ENCODE assay signal across 22 cellular contexts in the genomic region with DNA sequence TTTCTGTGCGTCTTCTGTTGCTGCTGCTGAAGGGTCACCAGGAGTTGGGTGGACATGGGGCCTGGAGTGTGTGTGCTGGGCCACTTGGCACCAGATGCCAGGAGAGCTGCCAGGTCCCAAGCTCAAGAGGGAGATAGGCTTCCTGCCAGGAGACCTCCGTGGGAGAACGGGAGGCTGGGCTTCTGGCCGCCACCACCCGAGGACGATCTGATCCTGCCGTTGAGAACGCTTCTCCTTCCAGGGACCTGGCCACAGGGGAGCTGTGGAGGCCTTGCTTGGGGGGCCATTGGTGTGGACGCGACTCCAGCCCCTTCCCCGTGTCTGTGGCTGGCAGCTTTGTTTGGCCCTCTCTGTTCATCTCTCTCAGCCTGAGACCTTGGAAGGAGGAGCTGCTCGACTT. TPM values are rescaled to one million over a fixed set of nuclear protein-coding genes. Genes with fewer than 3 reads are reported as not detected.
DNase-seq lines count a peak whose midpoint lies in the region; ATAC-seq and TF ChIP-seq lines count a peak whose summit lies in the region.
"Had no signal": no experiment of that assay in that cellular context is flagged by ENCODE, and none has a peak within 500 bp of the region (broad histone marks: within the 10 kb centered on the region; RNA-seq: fewer than 3 reads in every experiment).

No MANE protein-coding gene starts in this region.

- no peaks in the 10 kb centered on the region for H3K36me3 Mint-ChIP-seq in CD8-positive, alpha-beta memory T cell
- H3K36me3 Mint-ChIP-seq in brain: peaks cover 13% of the 10 kb centered on the region
- H3K36me3 Mint-ChIP-seq: stimulated activated memory B cell treated with anti-CD40 and anti-IgM and Interleukin-4, amounts not matched to agents 10 μg/mL and 1 μg/mL and 100 μg/mL, for 72 hours had no signal

- H3K27ac Mint-ChIP-seq in CD8-positive, alpha-beta memory T cell: peak overlapping the region in 1 of 8 donors; percentile 4
- H3K27ac Mint-ChIP-seq in brain: peak overlapping the region; percentile 48 to 99 (median 72)
- H3K27ac Mint-ChIP-seq: activated CD8-positive, alpha-beta T cell treated with anti-CD3 and anti-CD28 coated beads, Interleukin-2, amount 10 ng/mL, durations not matched to agents 7 days and 5 days; stimulated activated memory B cell treated with anti-CD40 and anti-IgM and Interleukin-4, amounts not matched to agents 10 μg/mL and 1 μg/mL and 100 μg/mL, for 72 hours; T-helper 1 cell treated with Interleukin-12 subunit alpha and Interleukin-12 subunit beta and Interleukin-4 antibody, amounts not matched to agents 30 μg/mL and 1 μg/mL, for 36 hours had no signal

- POLR2A ChIA-PET in CD8-positive, alpha-beta memory T cell (lab: Charles Lee): no interaction called here

- DNase-seq in CD8-positive, alpha-beta memory T cell: no peak
- DNase-seq in NCI-H1105 (lab: John Stamatoyannopoulos, UW) (peak; percentile 45), neuronal stem cell (ENCODE audit: low spot score) (no peak), occipital lobe (lab: John Stamatoyannopoulos, UW) (no peak), iPS-NIHi11 (ENCODE audit: low spot score) (no peak)
- DNase-seq: activated CD8-positive, alpha-beta T cell treated with anti-CD3 and anti-CD28 coated beads, Interleukin-2, amount 10 ng/mL, durations not matched to agents 7 days and 5 days; central memory CD4-positive, alpha-beta T cell; kidney glomerular epithelial cell; mammary epithelial cell; NCI-H1436; NCI-H2171; spleen; stimulated activated CD4-positive, alpha-beta T cell treated with anti-CD3 and anti-CD28 coated beads, Interleukin-4, amount 100 ng/mL, for 1 hour had no signal

- no peaks in the 10 kb centered on the region for H3K9me3 ChIP-seq in CD8-positive, alpha-beta memory T cell (ENCODE audit: low read length)
- peaks cover 2% of the 10 kb centered on the region in 2 donors for H3K9me3 ChIP-seq in neuronal stem cell (replicated peaks in 1 of 2; ENCODE audit: control insufficient read depth in 2 of 2, insufficient read depth in 1 of 2, low read depth in 1 of 2, low read length in 2 of 2)
- H3K9me3 ChIP-seq: SJSA1, spleen, thoracic aorta, vagina had no signal

- H3K27me3 ChIP-seq in CD8-positive, alpha-beta memory T cell (ENCODE audit: insufficient read depth, low read length, poor library complexity, severe bottlenecking): peaks cover 5% of the 10 kb centered on the region
- peaks cover 0 to 20% (median 0%) of the 10 kb centered on the region in 3 experiments for H3K27me3 ChIP-seq in neuronal stem cell (ENCODE audit: control insufficient read depth in 3 of 3, insufficient read depth in 3 of 3, low read depth in 1 of 3, low read length in 3 of 3)

- H3K14ac ChIP-seq in neuronal stem cell (ENCODE audit: low read length): peak overlapping the region; percentile 75

- H3K4me3 Mint-ChIP-seq in CD8-positive, alpha-beta memory T cell: peak overlapping the region in 4 of 7 donors; percentile 24 to 58 (median 48)
- peak overlapping the region; percentile 90 to 97 (median 91) for H3K4me3 Mint-ChIP-seq in brain
- H3K4me3 Mint-ChIP-seq: stimulated activated memory B cell treated with anti-CD40 and anti-IgM and Interleukin-4, amounts not matched to agents 10 μg/mL and 1 μg/mL and 100 μg/mL, for 72 hours; T-helper 1 cell treated with Interleukin-12 subunit alpha and Interleukin-12 subunit beta and Interleukin-4 antibody, amounts not matched to agents 30 μg/mL and 1 μg/mL, for 36 hours had no signal

- no peak overlapping the region for H3K4me3 ChIP-seq in CD8-positive, alpha-beta memory T cell (ENCODE audit: low read length)
- H3K4me3 ChIP-seq in neuronal stem cell (ENCODE audit: low read length in 2 of 2): no peak overlapping the region
- H3K4me3 ChIP-seq: K562, SJSA1, spleen, thoracic aorta, vagina had no signal

- H2BK120ac ChIP-seq in neuronal stem cell (ENCODE audit: low read depth, low read length): no peak overlapping the region

- peaks cover 5% of the 10 kb centered on the region for H3K4me1 ChIP-seq in CD8-positive, alpha-beta memory T cell (ENCODE audit: insufficient read depth, low read length)
- H3K4me1 ChIP-seq in neuronal stem cell (ENCODE audit: control insufficient read depth in 2 of 2, insufficient read depth in 1 of 2, low read depth in 1 of 2, low read length in 2 of 2): peaks cover 15 to 17% of the 10 kb centered on the region in 2 donors

- no peak overlapping the region for H3K23ac ChIP-seq in neuronal stem cell (ENCODE audit: low read depth, low read length, poor library complexity)

- peak overlapping the region; percentile 10 for H3K9ac ChIP-seq in neuronal stem cell (ENCODE audit: low read depth, low read length, poor library complexity)

- H3K4ac ChIP-seq in neuronal stem cell (ENCODE audit: low read length): no peak overlapping the region

- H2BK12ac ChIP-seq in neuronal stem cell (ENCODE audit: low read length): no peak overlapping the region

- CTCF ChIA-PET in CD8-positive, alpha-beta memory T cell (lab: Charles Lee): no interaction called here

- H3K27ac ChIP-seq in CD8-positive, alpha-beta memory T cell (ENCODE audit: low read depth, low read length): no peak overlapping the region
- H3K27ac ChIP-seq in neuronal stem cell (replicated peaks; ENCODE audit: low read length): no peak overlapping the region
- H3K27ac ChIP-seq: C4-2B, SJSA1, spleen, thoracic aorta, vagina had no signal

- no peak overlapping the region for H3K4me2 ChIP-seq in neuronal stem cell (ENCODE audit: insufficient read depth, low read length, poor library complexity, severe bottlenecking)

- H3K4me1 Mint-ChIP-seq in CD8-positive, alpha-beta memory T cell: peaks cover 6 to 18% (median 7%) of the 10 kb centered on the region in 3 donors
- H3K4me1 Mint-ChIP-seq in brain: peaks cover 38% of the 10 kb centered on the region

- no peak overlapping the region for H4K8ac ChIP-seq in neuronal stem cell (ENCODE audit: low read depth, low read length)

- no peaks in the 10 kb centered on the region for H3K36me3 ChIP-seq in CD8-positive, alpha-beta memory T cell (ENCODE audit: insufficient read depth, low read length)
- peaks cover 0 to 12% of the 10 kb centered on the region in 2 donors for H3K36me3 ChIP-seq in neuronal stem cell (replicated peaks in 1 of 2; ENCODE audit: control insufficient read depth in 2 of 2, insufficient read depth in 2 of 2, low read length in 2 of 2)
- H3K36me3 ChIP-seq: SJSA1, spleen, thoracic aorta, vagina had no signal

- H2BK5ac ChIP-seq in neuronal stem cell (ENCODE audit: low read length): no peak overlapping the region

- H3K79me1 ChIP-seq in neuronal stem cell (ENCODE audit: low read depth, low read length): peaks cover 37% of the 10 kb centered on the region

- ATAC-seq in GM21526 (IDR thresholded peaks at IDR 0.05; ENCODE audit: low FRiP score, unreplicated experiment): no peak
- ATAC-seq: activated CD8-positive, alpha-beta T cell treated with anti-CD3 and anti-CD28 coated beads, Interleukin-2, amount 10 ng/mL, durations not matched to agents 7 days and 5 days; K562; stimulated activated memory B cell treated with anti-CD40 and anti-IgM and Interleukin-4, amounts not matched to agents 10 μg/mL and 1 μg/mL and 100 μg/mL, for 72 hours had no signal

- H2AK5ac ChIP-seq in neuronal stem cell (ENCODE audit: low read depth, low read length): no peak overlapping the region

- no peaks in the 10 kb centered on the region for H3K9me3 Mint-ChIP-seq in CD8-positive, alpha-beta memory T cell
- H3K9me3 Mint-ChIP-seq in brain: peaks cover 0 to 4% (median 0%) of the 10 kb centered on the region in 5 experiments
- H3K9me3 Mint-ChIP-seq: stimulated activated memory B cell treated with anti-CD40 and anti-IgM and Interleukin-4, amounts not matched to agents 10 μg/mL and 1 μg/mL and 100 μg/mL, for 72 hours; T-helper 1 cell treated with Interleukin-12 subunit alpha and Interleukin-12 subunit beta and Interleukin-4 antibody, amounts not matched to agents 30 μg/mL and 1 μg/mL, for 36 hours had no signal

- no peak overlapping the region for H2BK15ac ChIP-seq in neuronal stem cell (ENCODE audit: low read length)

- WGBS in neuronal stem cell (ENCODE audit: extremely low coverage in 2 of 2, insufficient read length in 2 of 2, insufficient replicate concordance in 1 of 2), 2 donors: no CpG with 5 or more reads among the region's 12 CpGs

- H4K91ac ChIP-seq in neuronal stem cell (ENCODE audit: low read depth, low read length, poor library complexity): no peak overlapping the region

- TF ChIP-seq CTCF in brain (conservative IDR thresholded peaks at IDR 0.05): no peak

- no peak overlapping the region for H2AFZ ChIP-seq in neuronal stem cell (ENCODE audit: low read length)

- no peak overlapping the region for H3K18ac ChIP-seq in neuronal stem cell (ENCODE audit: low read length)

- H3K27me3 Mint-ChIP-seq in CD8-positive, alpha-beta memory T cell: peaks cover 21 to 27% of the 10 kb centered on the region in 2 donors
- peaks cover 15% of the 10 kb centered on the region for H3K27me3 Mint-ChIP-seq in brain

RNA-seq across cellular contexts. Expression of gene BRSK2, which starts 2.4 kb away (rescaled TPM):
- under 1 TPM; 0.35 to 0.59 TPM for total RNA-seq in CD8-positive, alpha-beta memory T cell
- 0.23 TPM for polyA plus RNA-seq in CD8-positive, alpha-beta memory T cell
- 43.6 TPM for polyA plus RNA-seq in brain (ENCODE audit: insufficient read depth, low read depth, low replicate concordance)
- polyA plus RNA-seq in neuronal stem cell (2013, experiment 1 of 2): 24.4 TPM
- polyA plus RNA-seq in neuronal stem cell (2013, experiment 2 of 2): 23.0 TPM
- 32.8 TPM for total RNA-seq in occipital lobe

Comparison
In these comparisons a context has a peak if more than half of its experiments do, and no peak if none do; other contexts are left out.
1. RNA of gene BRSK2, which starts 2.4 kb away (total RNA-seq): 32.8 TPM in occipital lobe (single experiment); 0.35 to 0.59 TPM in CD8-positive, alpha-beta memory T cell; every median in the first group is over 10 times any median in the second.